Comparison of ENCODE assay signal across 17 cellular contexts in the genomic region with DNA sequence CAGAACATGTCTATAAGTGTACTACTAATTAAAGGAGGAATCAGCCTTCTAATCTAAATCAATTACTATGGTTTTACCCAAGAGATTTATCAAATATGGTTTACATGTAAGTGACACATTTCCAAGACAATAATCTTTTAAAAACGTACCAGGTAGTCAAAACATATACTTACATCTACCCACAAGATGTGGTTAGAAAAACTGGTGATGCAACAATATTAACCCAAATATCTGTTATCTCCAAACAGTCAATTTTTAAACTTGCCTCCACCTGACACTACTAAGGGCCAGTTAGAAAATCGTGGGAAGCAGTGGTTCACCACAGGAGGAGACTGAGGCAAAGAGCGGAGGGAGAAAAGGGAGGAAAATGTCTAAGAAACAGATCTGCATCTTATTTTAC. TPM values are rescaled to one million over a fixed set of nuclear protein-coding genes. Genes with fewer than 3 reads are reported as not detected.
A peak's percentile ranks its signal among the peaks of the same experiment; 100 is the strongest.
DNase-seq lines count a peak whose midpoint lies in the region; ATAC-seq and TF ChIP-seq lines count a peak whose summit lies in the region.
"Had no signal": no experiment of that assay in that cellular context is flagged by ENCODE, and none has a peak within 500 bp of the region (broad histone marks: within the 10 kb centered on the region; RNA-seq: fewer than 3 reads in every experiment).

No MANE protein-coding gene starts in this region.

- H3K36me3 ChIP-seq in heart right ventricle: peaks cover 0 to 74% (median 17%) of the 10 kb centered on the region in 9 donors

- no peaks in the 10 kb centered on the region for H3K27me3 Mint-ChIP-seq in activated naive CD4-positive, alpha-beta T cell treated with anti-CD3 and anti-CD28 coated beads for 36 hours (ENCODE audit: low read depth)
- no peaks in the 10 kb centered on the region for H3K27me3 Mint-ChIP-seq in CD4-positive, alpha-beta T cell
- H3K27me3 Mint-ChIP-seq in T-helper 17 cell: no peaks in the 10 kb centered on the region
- H3K27me3 Mint-ChIP-seq in endothelial cell (ENCODE audit: unreplicated experiment): peaks cover 1% of the 10 kb centered on the region
- H3K27me3 Mint-ChIP-seq: B cell had no signal

- intact Hi-C loops in activated naive CD4-positive, alpha-beta T cell treated with anti-CD3 and anti-CD28 coated beads for 36 hours (cut with micrococcal nuclease): no loop called here
- intact Hi-C loops in CD4-positive, alpha-beta T cell (cut with DNase I, micrococcal nuclease): loop anchor here in 1 of 2 experiments (5.0 kb wide), 1 partner anchor 39 kb away; no protein-coding TSS in a partner anchor
- intact Hi-C loops in heart right ventricle (cut with DNase I): no loop called here

- TF ChIP-seq CTCF in CD4-positive, alpha-beta T cell (IDR thresholded peaks at IDR 0.05): no peak
- no peak for TF ChIP-seq CTCF in endothelial cell (IDR thresholded peaks at IDR 0.05; ENCODE audit: unreplicated experiment)
- TF ChIP-seq CTCF in heart right ventricle (IDR thresholded peaks at IDR 0.05): no peak

- H3K27ac ChIP-seq in CD4-positive, alpha-beta T cell (ENCODE audit: low read depth, low read length): no peak overlapping the region
- no peak overlapping the region for H3K27ac ChIP-seq in heart right ventricle
- H3K27ac ChIP-seq: A549, SJCRH30 had no signal

- CTCF ChIA-PET in activated naive CD4-positive, alpha-beta T cell treated with anti-CD3 and anti-CD28 coated beads for 36 hours (lab: Charles Lee): no interaction called here
- CTCF ChIA-PET in CD4-positive, alpha-beta T cell (lab: Charles Lee): interaction anchor here (1.1 to 1.6 kb wide), 2 partner anchors 11 to 68 kb away, joined by 3 to 4 read pairs; no protein-coding TSS in a partner anchor

- H3K9me3 Mint-ChIP-seq in activated naive CD4-positive, alpha-beta T cell treated with anti-CD3 and anti-CD28 coated beads for 36 hours: no peaks in the 10 kb centered on the region
- H3K9me3 Mint-ChIP-seq in CD4-positive, alpha-beta T cell: no peaks in the 10 kb centered on the region
- H3K9me3 Mint-ChIP-seq in endothelial cell (ENCODE audit: unreplicated experiment): no peaks in the 10 kb centered on the region

- no peak overlapping the region for H3K4me3 Mint-ChIP-seq in activated naive CD4-positive, alpha-beta T cell treated with anti-CD3 and anti-CD28 coated beads for 36 hours
- no peak overlapping the region for H3K4me3 Mint-ChIP-seq in CD4-positive, alpha-beta T cell
- H3K4me3 Mint-ChIP-seq in T-helper 17 cell (no peak overlapping the region), endothelial cell (ENCODE audit: unreplicated experiment) (peak overlapping the region; percentile 31)
- H3K4me3 Mint-ChIP-seq: B cell had no signal

- ATAC-seq in CD4-positive, alpha-beta T cell (ENCODE audit: poor library complexity): no peak
- ATAC-seq in T-helper 17 cell: no peak
- no peak for ATAC-seq in heart right ventricle
- ATAC-seq: A549 had no signal

- H3K36me3 Mint-ChIP-seq in activated naive CD4-positive, alpha-beta T cell treated with anti-CD3 and anti-CD28 coated beads for 36 hours (ENCODE audit: low read depth): peaks cover 33% of the 10 kb centered on the region
- H3K36me3 Mint-ChIP-seq in CD4-positive, alpha-beta T cell (ENCODE audit: low read depth): peaks cover 60% of the 10 kb centered on the region
- H3K36me3 Mint-ChIP-seq in T-helper 17 cell (ENCODE audit: low read depth) (peaks cover 11% of the 10 kb centered on the region), endothelial cell (ENCODE audit: low read depth, unreplicated experiment) (peaks cover 23% of the 10 kb centered on the region)

- H3K27me3 ChIP-seq in CD4-positive, alpha-beta T cell (ENCODE audit: control insufficient read depth, insufficient read depth, low read length): no peaks in the 10 kb centered on the region
- no peaks in the 10 kb centered on the region for H3K27me3 ChIP-seq in heart right ventricle
- H3K27me3 ChIP-seq: SJCRH30 had no signal

- H3K4me1 Mint-ChIP-seq in activated naive CD4-positive, alpha-beta T cell treated with anti-CD3 and anti-CD28 coated beads for 36 hours (ENCODE audit: low read depth): peaks cover 31% of the 10 kb centered on the region
- H3K4me1 Mint-ChIP-seq in CD4-positive, alpha-beta T cell (ENCODE audit: low read depth): peaks cover 26% of the 10 kb centered on the region
- H3K4me1 Mint-ChIP-seq in T-helper 17 cell (peaks cover 19% of the 10 kb centered on the region), endothelial cell (ENCODE audit: unreplicated experiment) (peaks cover 5% of the 10 kb centered on the region)

- H3K4me3 ChIP-seq in heart right ventricle: no peak overlapping the region
- H3K4me3 ChIP-seq: A549, SJCRH30 had no signal

- POLR2A ChIA-PET in CD4-positive, alpha-beta T cell (lab: Charles Lee): no interaction called here

- peak overlapping the region; percentile 31 for H3K27ac Mint-ChIP-seq in activated naive CD4-positive, alpha-beta T cell treated with anti-CD3 and anti-CD28 coated beads for 36 hours
- peak overlapping the region; percentile 60 for H3K27ac Mint-ChIP-seq in CD4-positive, alpha-beta T cell
- H3K27ac Mint-ChIP-seq in T-helper 17 cell (peak overlapping the region; percentile 90), endothelial cell (ENCODE audit: unreplicated experiment) (no peak overlapping the region)
- H3K27ac Mint-ChIP-seq: B cell had no signal

- no peaks in the 10 kb centered on the region for H3K9me3 ChIP-seq in CD4-positive, alpha-beta T cell (ENCODE audit: control insufficient read depth, low read length)
- H3K9me3 ChIP-seq in T-helper 17 cell (ENCODE audit: control insufficient read depth, low read length, poor library complexity, severe bottlenecking) (no peaks in the 10 kb centered on the region), heart right ventricle (no peaks in the 10 kb centered on the region)
- H3K9me3 ChIP-seq: A549, SJCRH30 had no signal

- 90 to 93% methylated on average over 3 of the region's 3 CpGs for WGBS in heart right ventricle, 2 donors

- DNase-seq in activated naive CD4-positive, alpha-beta T cell treated with anti-CD3 and anti-CD28 coated beads for 36 hours: no peak
- no peak for DNase-seq in activated naive CD4-positive, alpha-beta T cell treated with Interleukin-2 at 50 U/mL for 16 hours
- DNase-seq in CD4-positive, alpha-beta T cell: no peak
- DNase-seq in T-helper 17 cell (no peak), endothelial cell (ENCODE audit: low spot score) (no peak), heart right ventricle (no peak), NCI-H526 (lab: John Stamatoyannopoulos, UW) (no peak)
- DNase-seq: COR-L47, DMS79, Kasumi-1, NCI-H1694 treated with DMSO at 0.1 percent for 48 hours, NCI-H2081 treated with DMSO at 0.1 percent for 48 hours, NCI-H2171 treated with DMSO at 0.1 percent for 48 hours, NCI-H524 treated with DMSO at 0.1 percent for 48 hours, SJCRH30 had no signal

- no peaks in the 10 kb centered on the region for H3K4me1 ChIP-seq in heart right ventricle
- H3K4me1 ChIP-seq: A549, SJCRH30 had no signal

RNA-seq across cellular contexts. Expression of gene NOL7, which starts 28.0 kb away (rescaled TPM):
- 10 to 100 TPM; 79.5 to 80.8 TPM for total RNA-seq in activated naive CD4-positive, alpha-beta T cell treated with anti-CD3 and anti-CD28 coated beads for 36 hours
- total RNA-seq in CD4-positive, alpha-beta T cell: 10 to 100 TPM; 65.5 to 67.6 TPM
- total RNA-seq in T-helper 17 cell: 10 to 100 TPM; 44.3 to 47.0 TPM
- 43.5 TPM for total RNA-seq in endothelial cell (ENCODE audit: unreplicated experiment)
- 10 to 100 TPM; 41.5 to 55.8 (median 46.8) TPM for total RNA-seq in heart right ventricle
- 100 to 1,000 TPM in 1 of 2 donors, 10 to 100 TPM in 1; 45.3 to 112 TPM for polyA plus RNA-seq in heart right ventricle
